14 cellular contexts compared by ENCODE assay signal in genomic region chr5:132301341-132302274, GRCh38. TPM values are rescaled to one million over a fixed set of nuclear protein-coding genes. Genes with fewer than 3 reads are reported as not detected.
DNase-seq lines count a peak whose midpoint lies in the region; ATAC-seq and TF ChIP-seq lines count a peak whose summit lies in the region.
"Had no signal": no experiment of that assay in that cellular context is flagged by ENCODE, and none has a peak within 500 bp of the region (broad histone marks: within the 10 kb centered on the region; RNA-seq: fewer than 3 reads in every experiment).

No MANE protein-coding gene starts in this region.

- H3K4me3 ChIP-seq in duodenal mucosa (ENCODE audit: low read depth in 1 of 2, low read length in 2 of 2) (no peak overlapping the region), mucosa of rectum (ENCODE audit: low read length in 2 of 2) (no peak overlapping the region)

- H3K27me3 ChIP-seq in duodenal mucosa (ENCODE audit: control insufficient read depth in 1 of 2, insufficient read depth in 2 of 2, low read length in 2 of 2): no peaks in the 10 kb centered on the region
- H3K27me3 ChIP-seq in mucosa of rectum (ENCODE audit: control insufficient read depth in 2 of 2, insufficient read depth in 2 of 2, low read length in 2 of 2): no peaks in the 10 kb centered on the region
- H3K27me3 ChIP-seq in CD4-positive, alpha-beta T cell (ENCODE audit: control insufficient read depth, insufficient read depth, low read length): peaks cover under 1% of the 10 kb centered on the region

- H3K9me3 ChIP-seq in duodenal mucosa (ENCODE audit: control insufficient read depth in 1 of 2, low read length in 2 of 2): peaks cover 6 to 11% of the 10 kb centered on the region in 2 donors
- no peaks in the 10 kb centered on the region for H3K9me3 ChIP-seq in mucosa of rectum (ENCODE audit: control insufficient read depth in 2 of 2, low read length in 2 of 2)
- H3K9me3 ChIP-seq in CD4-positive, alpha-beta T cell (ENCODE audit: control insufficient read depth, low read length): peaks cover 8% of the 10 kb centered on the region

- CTCF ChIA-PET in CD4-positive, alpha-beta T cell (lab: Charles Lee): no interaction called here

- H3K36me3 ChIP-seq in duodenal mucosa (ENCODE audit: control insufficient read depth in 1 of 2, insufficient read depth in 2 of 2, low read length in 2 of 2): no peaks in the 10 kb centered on the region
- H3K36me3 ChIP-seq in mucosa of rectum (ENCODE audit: control insufficient read depth in 2 of 2, insufficient read depth in 2 of 2, low read length in 2 of 2): no peaks in the 10 kb centered on the region

- peaks cover 8% of the 10 kb centered on the region for H3K9me3 Mint-ChIP-seq in CD4-positive, alpha-beta T cell

- no peak for TF ChIP-seq CTCF in CD4-positive, alpha-beta T cell (IDR thresholded peaks at IDR 0.05)

- ATAC-seq in Right ventricle myocardium inferior (peak; percentile 81), HG03139 (IDR thresholded peaks at IDR 0.05; ENCODE audit: unreplicated experiment) (no peak)
- no peak for ATAC-seq in CD4-positive, alpha-beta T cell (ENCODE audit: poor library complexity)
- ATAC-seq: naive thymus-derived CD8-positive, alpha-beta T cell had no signal

- H3K4me3 Mint-ChIP-seq in CD4-positive, alpha-beta T cell: no peak overlapping the region
- H3K4me3 Mint-ChIP-seq: naive thymus-derived CD8-positive, alpha-beta T cell had no signal

- peaks cover 7% of the 10 kb centered on the region for H3K27me3 Mint-ChIP-seq in CD4-positive, alpha-beta T cell
- H3K27me3 Mint-ChIP-seq: naive thymus-derived CD8-positive, alpha-beta T cell had no signal

- intact Hi-C loops in Right ventricle myocardium inferior (cut with DNase I): no loop called here
- intact Hi-C loops in cardiac septum (cut with DNase I): no loop called here
- intact Hi-C loops in CD4-positive, alpha-beta T cell (cut with DNase I, micrococcal nuclease): no loop called here

- POLR2A ChIA-PET in CD4-positive, alpha-beta T cell (lab: Charles Lee): no interaction called here

- DNase-seq in Right ventricle myocardium inferior (ENCODE audit: missing footprints): no peak
- no peak for DNase-seq in cardiac septum (ENCODE audit: low spot score)
- no peak for DNase-seq in CD4-positive, alpha-beta T cell
- no peak for DNase-seq in AML-193 (lab: John Stamatoyannopoulos, UW)
- DNase-seq in RKO (ENCODE audit: low spot score): no peak
- DNase-seq: activated gamma-delta T cell treated with Interleukin-2 at 50 U/mL for 16 hours; aorta; hippocampal formation; kidney glomerular epithelial cell; naive thymus-derived CD8-positive, alpha-beta T cell; NCI-H2227 treated with DMSO at 0.1 percent for 48 hours had no signal

- H3K27ac ChIP-seq in duodenal mucosa (ENCODE audit: low read depth, low read length) (peak overlapping the region; percentile 39), mucosa of rectum (ENCODE audit: low read depth in 2 of 2, low read length in 2 of 2) (peak overlapping the region; percentile 46 to 48)
- no peak overlapping the region for H3K27ac ChIP-seq in CD4-positive, alpha-beta T cell (ENCODE audit: low read depth, low read length)

- peaks cover 31 to 33% of the 10 kb centered on the region in 2 donors for H3K4me1 ChIP-seq in duodenal mucosa (ENCODE audit: control insufficient read depth in 1 of 2, insufficient read depth in 2 of 2, low read length in 2 of 2)
- peaks cover 17% of the 10 kb centered on the region in 2 donors for H3K4me1 ChIP-seq in mucosa of rectum (ENCODE audit: control insufficient read depth in 2 of 2, insufficient read depth in 2 of 2, low read length in 2 of 2)

- H3K4me1 Mint-ChIP-seq in CD4-positive, alpha-beta T cell (ENCODE audit: low read depth): no peaks in the 10 kb centered on the region
- H3K4me1 Mint-ChIP-seq: naive thymus-derived CD8-positive, alpha-beta T cell had no signal

- peaks cover 6% of the 10 kb centered on the region for H3K36me3 Mint-ChIP-seq in CD4-positive, alpha-beta T cell (ENCODE audit: low read depth)

- H3K27ac Mint-ChIP-seq in CD4-positive, alpha-beta T cell: no peak overlapping the region

- peak overlapping the region; percentile 13 to 28 for H3K9ac ChIP-seq in duodenal mucosa (ENCODE audit: low read depth in 1 of 2, low read length in 2 of 2)
- no peak overlapping the region for H3K9ac ChIP-seq in mucosa of rectum (ENCODE audit: low read depth in 1 of 2, low read length in 2 of 2)

RNA-seq across cellular contexts. Expression of gene SLC22A4, which starts 7.4 kb away (rescaled TPM):
- total RNA-seq in Right ventricle myocardium inferior (0.57 TPM), cardiac septum (2.2 TPM)
- under 1 TPM; 0.16 to 0.22 TPM for total RNA-seq in CD4-positive, alpha-beta T cell
- total RNA-seq: naive thymus-derived CD8-positive, alpha-beta T cell had no signal

RNA-seq across cellular contexts. Expression of gene PDLIM4, which starts 44.1 kb away (rescaled TPM):
- total RNA-seq in Right ventricle myocardium inferior: 5.4 TPM
- total RNA-seq in cardiac septum: 8.8 TPM
- total RNA-seq in CD4-positive, alpha-beta T cell: not detected
- total RNA-seq: naive thymus-derived CD8-positive, alpha-beta T cell had no signal

Comparison
In these comparisons a context has a peak if more than half of its experiments do, and no peak if none do; other contexts are left out.
1. H3K9ac ChIP-seq: peak in duodenal mucosa (2 of 2); none in mucosa of rectum (0 of 2).